Comparison of ENCODE assay signal across 1 cellular context in genomic region chr17:49742256-49742655, GRCh38.
TF ChIP-seq lines count a peak whose summit lies in the region.

No MANE protein-coding gene starts in this region.

TF ChIP-seq in endothelial cell of umbilical vein, 7 proteins besides CTCF, POLR2A, EP300 and RAD21 (continued from another document):
- no peak for TF ChIP-seq MAX (IDR thresholded peaks at IDR 0.05; ENCODE audit: insufficient read depth, insufficient read length)
- no peak for TF ChIP-seq MYC (IDR thresholded peaks at IDR 0.05; ENCODE audit: low read depth, low read length)
- TF ChIP-seq JUN (IDR thresholded peaks at IDR 0.05; ENCODE audit: borderline replicate concordance, insufficient read depth, insufficient read length, low read depth): no peak
